Comparison of ENCODE assay signal across 8 cellular contexts in the genomic region with DNA sequence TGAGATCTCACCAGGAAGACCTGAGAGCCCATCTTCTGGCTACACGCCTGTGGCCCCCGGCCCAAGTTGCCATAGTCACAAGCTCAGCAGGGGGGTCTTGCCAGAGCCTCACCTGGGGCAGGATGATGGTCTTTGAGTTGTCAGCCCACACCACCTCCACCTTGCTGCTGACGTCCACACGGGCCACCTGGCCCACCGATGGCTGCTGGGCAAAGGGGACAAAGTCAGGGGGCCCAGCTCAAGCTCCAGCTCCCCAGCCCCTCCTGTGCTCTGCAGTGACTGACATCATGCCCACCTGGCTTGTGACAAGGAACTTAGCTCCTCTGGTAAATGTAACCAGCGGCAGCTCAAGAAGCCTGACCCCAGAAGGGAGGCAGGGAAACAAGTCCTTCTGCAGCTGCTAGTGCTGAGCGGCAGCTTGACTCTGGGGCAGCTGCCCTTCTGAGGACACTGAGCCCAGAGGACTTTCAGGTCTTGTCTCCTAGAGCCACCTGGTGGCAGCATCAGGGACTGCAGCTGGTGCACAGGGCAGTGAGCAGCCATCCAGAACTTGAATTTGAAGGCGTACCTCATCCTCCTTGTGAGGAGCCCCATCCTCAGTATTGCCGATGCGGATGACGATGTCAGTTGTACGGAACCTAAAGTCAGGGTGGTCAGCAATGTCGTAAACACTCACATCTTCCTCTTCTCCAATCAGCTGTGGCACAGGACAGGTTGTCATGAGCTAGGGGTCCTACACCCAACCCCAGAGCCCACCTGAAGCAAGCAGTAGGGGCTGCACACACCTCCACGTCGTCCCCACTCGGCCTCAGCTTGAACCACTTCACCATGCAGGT. TPM values are rescaled to one million over a fixed set of nuclear protein-coding genes. Genes with fewer than 3 reads are reported as not detected.
A peak's percentile ranks its signal among the peaks of the same experiment; 100 is the strongest.
DNase-seq lines count a peak whose midpoint lies in the region; ATAC-seq, FAIRE-seq and TF ChIP-seq lines count a peak whose summit lies in the region.

No MANE protein-coding gene starts in this region.

- intact Hi-C loops in breast epithelium (cut with DNase I; ENCODE audit: low total_unique reads), result loop anchor here (5.0 kb wide), 1 partner anchor 91 kb away; the partner anchor contains the start of gene QRICH2
- intact Hi-C loops in kidney (cut with DNase I), result loop anchor here (5.0 kb wide), 1 partner anchor 91 kb away; the partner anchor contains the start of gene QRICH2

- peak; percentile 95 for FAIRE-seq in GM18507 (lab: Jason Lieb, UNC)
- FAIRE-seq in kidney (lab: Jason Lieb, UNC), result no peak

- H3K27ac ChIP-seq in breast epithelium (no peak overlapping the region), kidney (ENCODE audit: low read depth in 2 of 2, low read length in 2 of 2) (no peak overlapping the region)

- H3K9me3 ChIP-seq in breast epithelium, result no peaks in the 10 kb centered on the region
- H3K9me3 ChIP-seq in kidney (ENCODE audit: control insufficient read depth in 1 of 2, low read length in 2 of 2), result no peaks in the 10 kb centered on the region

- no peaks in the 10 kb centered on the region for H3K27me3 ChIP-seq in breast epithelium

- H3K4me3 ChIP-seq in WI38 (ENCODE audit: low read depth, low read length), result no peak overlapping the region
- H3K4me3 ChIP-seq in breast epithelium, result no peak overlapping the region
- H3K4me3 ChIP-seq in kidney (ENCODE audit: low read length in 2 of 2), result no peak overlapping the region

- TF ChIP-seq POLR2A in breast epithelium (IDR thresholded peaks at IDR 0.05), result no peak

- no peak overlapping the region for H3K9ac ChIP-seq in kidney (ENCODE audit: low read length in 2 of 2)

- TF ChIP-seq CTCF in WI38 (IDR thresholded peaks at IDR 0.05; ENCODE audit: low read depth, low read length) (peak; percentile 95), breast epithelium (IDR thresholded peaks at IDR 0.05) (peak; percentile 97 to 98 (median 97)), kidney (IDR thresholded peaks at IDR 0.05; ENCODE audit: borderline replicate concordance, extremely low read depth, insufficient read depth) (peak; percentile 99)

- H3K36me3 ChIP-seq in breast epithelium (peaks cover 5% of the 10 kb centered on the region), kidney (ENCODE audit: control insufficient read depth in 1 of 2, insufficient read depth in 2 of 2, low read length in 2 of 2) (peaks cover 41 to 55% of the 10 kb centered on the region in 2 donors)

- H3K4me1 ChIP-seq in breast epithelium, result no peaks in the 10 kb centered on the region
- no peaks in the 10 kb centered on the region for H3K4me1 ChIP-seq in kidney (ENCODE audit: control insufficient read depth in 1 of 2, insufficient read depth in 1 of 2, low read depth in 1 of 2, low read length in 2 of 2)

- DNase-seq in A172 (ENCODE audit: low spot score), result peak; percentile 86
- peak; percentile 70 for DNase-seq in GM18507 (ENCODE audit: extremely low spot score, insufficient read length, low read depth)
- peak; percentile 88 for DNase-seq in NCI-H2196 treated with DMSO at 0.1 percent for 48 hours (lab: John Stamatoyannopoulos, UW; ENCODE audit: unreplicated experiment)
- peak; percentile 87 to 92 for DNase-seq in breast epithelium (ENCODE audit: low spot score in 2 of 2)
- DNase-seq in kidney, result peak; percentile 94
- peak; percentile 84 to 86 for DNase-seq in stimulated activated CD4-positive, alpha-beta T cell treated with anti-CD3 and anti-CD28 coated beads, Interleukin-1b, Interleukin-23, amount 100 ng/mL, for 4 hours (ENCODE audit: low read depth in 2 of 2)

- no peak for ATAC-seq in GM21528 (IDR thresholded peaks at IDR 0.05; ENCODE audit: low FRiP score, unreplicated experiment)

RNA-seq across cellular contexts. Expression of gene SPHK1, which starts 13.5 kb away (rescaled TPM):
- 31.6 and 38.1 TPM in 2 replicates for total RNA-seq in A172 (2014; rRNA removed; shearing (Covaris generic))
- 10 to 100 TPM in 2 of 3 donors, 1 to 10 TPM in 1; 9.6 to 28.5 (median 23.0) TPM for total RNA-seq in breast epithelium
- total RNA-seq in kidney, result 10.4 TPM
- polyA plus RNA-seq in kidney (ENCODE audit: insufficient read depth, low read depth, low replicate concordance), result 1.5 TPM

RNA-seq across cellular contexts. Expression of gene PRPSAP1, which starts 44.2 kb away (rescaled TPM):
- total RNA-seq in A172 (2014; rRNA removed; shearing (Covaris generic)), result 33.8 and 49.7 TPM in 2 replicates
- total RNA-seq in breast epithelium (100 to 1,000 TPM in 1 of 3 donors, 10 to 100 TPM in 2; 71.4 to 110 (median 78.3) TPM), kidney (37.6 TPM)
- polyA plus RNA-seq in kidney (ENCODE audit: insufficient read depth, low read depth, low replicate concordance), result 39.9 TPM

RNA-seq across cellular contexts. Expression of gene UBE2O, which starts 55.0 kb away (rescaled TPM):
- total RNA-seq in A172 (2014; rRNA removed; shearing (Covaris generic)), result 11.4 and 19.4 TPM in 2 replicates
- total RNA-seq in breast epithelium (10 to 100 TPM; 17.4 to 22.5 (median 17.7) TPM), kidney (21.3 TPM)
- 5.5 TPM for polyA plus RNA-seq in kidney (ENCODE audit: insufficient read depth, low read depth, low replicate concordance)
